Comparison of ENCODE assay signal across 8 cellular contexts in the genomic region with DNA sequence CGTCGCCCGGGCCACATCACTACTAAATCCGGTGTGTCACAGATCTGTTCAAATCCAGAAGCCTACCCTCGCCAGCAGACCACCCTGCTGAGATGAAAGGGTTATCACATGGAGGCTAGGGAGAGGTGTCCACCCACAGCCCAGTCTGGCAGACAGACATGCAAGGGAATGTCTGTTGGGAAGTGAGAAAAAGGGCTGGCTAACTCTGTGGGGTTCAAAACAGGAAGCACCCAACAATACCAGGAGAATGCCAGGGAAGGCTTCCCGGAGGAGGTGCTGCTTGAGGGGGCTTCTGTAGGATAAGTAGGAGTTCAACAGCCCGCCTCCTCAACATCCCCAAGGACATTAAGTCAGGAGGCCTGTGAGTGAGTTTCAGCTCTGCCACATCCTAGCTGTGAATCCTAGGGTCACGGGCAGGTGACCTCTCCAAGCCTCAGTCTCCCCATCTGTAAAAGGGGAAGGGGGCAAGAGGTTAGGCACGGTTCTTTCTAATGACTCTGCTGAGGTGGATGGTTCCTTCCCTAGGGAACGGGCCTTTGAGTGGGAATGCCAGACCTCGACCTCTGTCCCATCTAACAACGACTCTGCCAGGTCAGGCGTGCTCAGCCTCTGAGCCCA. TPM values are rescaled to one million over a fixed set of nuclear protein-coding genes. Genes with fewer than 3 reads are reported as not detected.
A peak's percentile ranks its signal among the peaks of the same experiment; 100 is the strongest.
DNase-seq lines count a peak whose midpoint lies in the region; ATAC-seq and TF ChIP-seq lines count a peak whose summit lies in the region.

No MANE protein-coding gene starts in this region.

- CTCF ChIA-PET in CD8-positive, alpha-beta T cell (lab: Charles Lee): interaction anchor here (1.1 to 1.2 kb wide), 2 partner anchors 9 to 86 kb away, joined by 4 to 5 read pairs; no protein-coding TSS in a partner anchor

- H3K9me3 Mint-ChIP-seq in CD8-positive, alpha-beta T cell: no peaks in the 10 kb centered on the region
- no peaks in the 10 kb centered on the region for H3K9me3 Mint-ChIP-seq in endothelial cell (ENCODE audit: unreplicated experiment)

- no peaks in the 10 kb centered on the region for H3K27me3 ChIP-seq in CD8-positive, alpha-beta T cell (ENCODE audit: insufficient read depth, low read length)
- H3K27me3 ChIP-seq in neutrophil: no peaks in the 10 kb centered on the region

- H3K36me3 ChIP-seq in CD8-positive, alpha-beta T cell (ENCODE audit: insufficient read depth, low read length): no peaks in the 10 kb centered on the region
- peaks cover 5% of the 10 kb centered on the region for H3K36me3 ChIP-seq in neutrophil

- POLR2A ChIA-PET in CD8-positive, alpha-beta T cell (lab: Charles Lee): interaction anchor here (0.7 to 1.3 kb wide), 2 partner anchors 55 to 84 kb away, joined by 3 to 6 read pairs; no protein-coding TSS in a partner anchor

- intact Hi-C loops in CD8-positive, alpha-beta T cell (cut with DNase I, micrococcal nuclease): loop anchor here in 1 of 2 experiments (1.0 to 5.0 kb wide), 3 partner anchors 77 to 107 kb away; partner anchors contain the start of genes HPS4, SRRD and TFIP11

- ATAC-seq in CD8-positive, alpha-beta T cell: no peak
- no peak for ATAC-seq in HG03442 (IDR thresholded peaks at IDR 0.05; ENCODE audit: unreplicated experiment)
- no peak for ATAC-seq in HG03175 (IDR thresholded peaks at IDR 0.05; ENCODE audit: unreplicated experiment)

- no peaks in the 10 kb centered on the region for H3K9me3 ChIP-seq in CD8-positive, alpha-beta T cell (ENCODE audit: low read length)
- no peaks in the 10 kb centered on the region for H3K9me3 ChIP-seq in neutrophil

- DNase-seq in CD8-positive, alpha-beta T cell: no peak
- DNase-seq in OCI-M1 (lab: John Stamatoyannopoulos, UW): peak; percentile 78
- DNase-seq in endothelial cell (ENCODE audit: low spot score): no peak
- no peak for DNase-seq in NOMO-1 treated with dmso at 0.1 percent for 144 hours (lab: John Stamatoyannopoulos, UW; ENCODE audit: unreplicated experiment)
- DNase-seq in NCI-H2081 (lab: John Stamatoyannopoulos, UW): no peak

- H3K4me3 ChIP-seq in CD8-positive, alpha-beta T cell (ENCODE audit: low read depth, low read length): peak overlapping the region; percentile 88
- peak overlapping the region; percentile 82 to 93 for H3K4me3 ChIP-seq in neutrophil (ENCODE audit: low read depth in 1 of 2, low read length in 1 of 2)

- H3K4me1 Mint-ChIP-seq in CD8-positive, alpha-beta T cell (ENCODE audit: low read depth): peaks cover 80% of the 10 kb centered on the region
- peaks cover 43% of the 10 kb centered on the region for H3K4me1 Mint-ChIP-seq in endothelial cell (ENCODE audit: unreplicated experiment)

- peak overlapping the region; percentile 93 for H3K27ac Mint-ChIP-seq in CD8-positive, alpha-beta T cell
- H3K27ac Mint-ChIP-seq in endothelial cell (ENCODE audit: unreplicated experiment): peak overlapping the region; percentile 37

- H3K27ac ChIP-seq in CD8-positive, alpha-beta T cell (ENCODE audit: low read depth, low read length): peak overlapping the region; percentile 75
- H3K27ac ChIP-seq in neutrophil: peak overlapping the region; percentile 84

- no peak for TF ChIP-seq CTCF in CD8-positive, alpha-beta T cell (IDR thresholded peaks at IDR 0.05)
- TF ChIP-seq CTCF in endothelial cell (IDR thresholded peaks at IDR 0.05; ENCODE audit: unreplicated experiment): no peak
- TF ChIP-seq CTCF in neutrophil (IDR thresholded peaks at IDR 0.05): no peak

- peaks cover 22% of the 10 kb centered on the region for H3K36me3 Mint-ChIP-seq in CD8-positive, alpha-beta T cell
- H3K36me3 Mint-ChIP-seq in endothelial cell (ENCODE audit: low read depth, unreplicated experiment): peaks cover 6% of the 10 kb centered on the region

- H3K4me1 ChIP-seq in CD8-positive, alpha-beta T cell (ENCODE audit: insufficient read depth, low read length): peaks cover 79% of the 10 kb centered on the region
- peaks cover 70 to 81% of the 10 kb centered on the region in 2 experiments for H3K4me1 ChIP-seq in neutrophil (ENCODE audit: control insufficient read depth in 1 of 2, insufficient read depth in 1 of 2, low read depth in 1 of 2, low read length in 1 of 2)

- peak overlapping the region; percentile 91 for H3K4me3 Mint-ChIP-seq in CD8-positive, alpha-beta T cell
- peak overlapping the region; percentile 95 for H3K4me3 Mint-ChIP-seq in endothelial cell (ENCODE audit: unreplicated experiment)

- no peaks in the 10 kb centered on the region for H3K27me3 Mint-ChIP-seq in CD8-positive, alpha-beta T cell (ENCODE audit: low read depth)
- H3K27me3 Mint-ChIP-seq in endothelial cell (ENCODE audit: unreplicated experiment): peaks cover 1% of the 10 kb centered on the region

RNA-seq across cellular contexts. Expression of gene TPST2, which starts 1.1 kb away (rescaled TPM):
- total RNA-seq in CD8-positive, alpha-beta T cell: 10 to 100 TPM; 24.3 to 26.3 TPM
- total RNA-seq in endothelial cell (ENCODE audit: unreplicated experiment): 59.3 TPM

RNA-seq across cellular contexts. Expression of gene CRYBB1, which starts 29.0 kb away (rescaled TPM):
- total RNA-seq in CD8-positive, alpha-beta T cell: not detected
- total RNA-seq in endothelial cell (ENCODE audit: unreplicated experiment): 9.5 TPM

RNA-seq across cellular contexts. Expression of gene CRYBA4, which starts 32.9 kb away (rescaled TPM):
- total RNA-seq in CD8-positive, alpha-beta T cell: not detected
- total RNA-seq in endothelial cell (ENCODE audit: unreplicated experiment): 0.46 TPM

Comparison
In these comparisons a context has a peak if more than half of its experiments do, and no peak if none do; other contexts are left out.
1. RNA of gene CRYBB1, which starts 29.0 kb away (total RNA-seq): 9.5 TPM in endothelial cell (single experiment); not detected in CD8-positive, alpha-beta T cell; every median in the first group is over 10 times any median in the second.